2 cellular contexts compared by ENCODE assay signal in the genomic region with DNA sequence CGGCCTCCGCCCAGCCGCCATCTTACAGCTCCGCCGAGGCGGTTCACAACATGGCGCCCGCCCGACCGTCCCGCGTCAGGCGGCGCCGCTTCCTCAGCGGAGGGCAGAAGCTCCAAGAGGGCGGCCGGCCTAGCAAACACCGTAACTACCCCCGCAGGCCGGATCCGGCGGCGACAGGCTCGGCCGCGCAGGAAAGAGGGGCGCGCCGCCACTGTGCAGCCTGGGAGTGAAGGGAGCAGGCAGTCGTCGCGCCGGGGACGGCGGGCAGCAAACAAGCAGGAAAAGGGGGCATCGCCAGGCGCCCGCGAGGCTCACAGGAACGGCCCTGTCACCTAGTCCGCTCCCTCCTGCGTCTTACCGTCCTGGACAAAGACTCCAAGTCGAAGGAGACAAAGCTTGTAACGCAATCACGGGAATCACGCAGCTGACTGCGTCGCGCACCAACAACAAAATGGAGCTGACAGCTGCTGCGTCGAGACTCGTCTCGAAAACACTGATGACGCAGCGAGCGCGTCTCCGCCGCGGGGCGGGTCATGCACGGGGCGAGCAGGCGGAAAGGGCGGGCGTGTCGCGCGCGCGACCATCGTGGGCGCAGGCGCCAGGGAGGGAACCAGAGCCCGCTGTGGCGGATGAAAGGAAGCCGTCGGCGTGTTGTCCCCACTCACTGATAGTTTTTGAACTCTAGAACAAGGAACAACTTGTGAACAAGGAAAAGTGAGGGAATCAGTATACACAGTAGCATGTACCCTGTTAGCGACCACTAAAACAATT.
TF ChIP-seq lines count a peak whose summit lies in the region.

A gene (minus strand): TSS at position 453 of the 771 bp plus-strand sequence. CDS start 2,796 bp downstream, outside the sequence.

TF ChIP-seq in HCT116, 20 proteins besides CTCF, POLR2A, EP300 and RAD21 (continued from another document):
- TF ChIP-seq, protein P1, sequence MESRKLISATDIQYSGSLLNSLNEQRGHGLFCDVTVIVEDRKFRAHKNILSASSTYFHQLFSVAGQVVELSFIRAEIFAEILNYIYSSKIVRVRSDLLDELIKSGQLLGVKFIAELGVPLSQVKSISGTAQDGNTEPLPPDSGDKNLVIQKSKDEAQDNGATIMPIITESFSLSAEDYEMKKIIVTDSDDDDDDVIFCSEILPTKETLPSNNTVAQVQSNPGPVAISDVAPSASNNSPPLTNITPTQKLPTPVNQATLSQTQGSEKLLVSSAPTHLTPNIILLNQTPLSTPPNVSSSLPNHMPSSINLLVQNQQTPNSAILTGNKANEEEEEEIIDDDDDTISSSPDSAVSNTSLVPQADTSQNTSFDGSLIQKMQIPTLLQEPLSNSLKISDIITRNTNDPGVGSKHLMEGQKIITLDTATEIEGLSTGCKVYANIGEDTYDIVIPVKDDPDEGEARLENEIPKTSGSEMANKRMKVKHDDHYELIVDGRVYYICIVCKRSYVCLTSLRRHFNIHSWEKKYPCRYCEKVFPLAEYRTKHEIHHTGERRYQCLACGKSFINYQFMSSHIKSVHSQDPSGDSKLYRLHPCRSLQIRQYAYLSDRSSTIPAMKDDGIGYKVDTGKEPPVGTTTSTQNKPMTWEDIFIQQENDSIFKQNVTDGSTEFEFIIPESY (IDR thresholded peaks at IDR 0.05; ENCODE audit: extremely low read depth, insufficient replicate concordance, low read length), result no peak
- TF ChIP-seq CEBPB (IDR thresholded peaks at IDR 0.05; ENCODE audit: low read depth) (no peak), POLR2AphosphoS5 (IDR thresholded peaks at IDR 0.05; ENCODE audit: low read depth, low read length) (peak; percentile 97), YY1 (IDR thresholded peaks at IDR 0.05; ENCODE audit: extremely low read depth, insufficient replicate concordance, low read depth, low read length) (peak; percentile 99), JUND (IDR thresholded peaks at IDR 0.05) (peak; percentile 61; the same call in 1 of the 2 replicates), CBX3 (IDR thresholded peaks at IDR 0.05; ENCODE audit: low read depth) (peak; percentile 78), SRF (IDR thresholded peaks at IDR 0.05; ENCODE audit: low read depth) (no peak), FOSL1 (IDR thresholded peaks at IDR 0.05; ENCODE audit: low read depth) (no peak), ZNF274 (IDR thresholded peaks at IDR 0.05; ENCODE audit: low read depth, low read length) (no peak), ELF1 (IDR thresholded peaks at IDR 0.05; ENCODE audit: borderline replicate concordance, low read depth) (no peak), EZH2phosphoT487 (IDR thresholded peaks at IDR 0.05; ENCODE audit: borderline replicate concordance) (no peak), SP1 (IDR thresholded peaks at IDR 0.05; ENCODE audit: low read depth) (peak; percentile 65), TCF7L2 (IDR thresholded peaks at IDR 0.05; ENCODE audit: borderline replicate concordance, extremely low read depth, insufficient read depth, insufficient read length) (peak; percentile 87), EGR1 (IDR thresholded peaks at IDR 0.05; ENCODE audit: low read depth) (peak; percentile 80)
- TF ChIP-seq, protein P2, sequence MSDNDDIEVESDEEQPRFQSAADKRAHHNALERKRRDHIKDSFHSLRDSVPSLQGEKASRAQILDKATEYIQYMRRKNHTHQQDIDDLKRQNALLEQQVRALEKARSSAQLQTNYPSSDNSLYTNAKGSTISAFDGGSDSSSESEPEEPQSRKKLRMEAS (IDR thresholded peaks at IDR 0.05), result peak; percentile 87
- TF ChIP-seq, protein P3, sequence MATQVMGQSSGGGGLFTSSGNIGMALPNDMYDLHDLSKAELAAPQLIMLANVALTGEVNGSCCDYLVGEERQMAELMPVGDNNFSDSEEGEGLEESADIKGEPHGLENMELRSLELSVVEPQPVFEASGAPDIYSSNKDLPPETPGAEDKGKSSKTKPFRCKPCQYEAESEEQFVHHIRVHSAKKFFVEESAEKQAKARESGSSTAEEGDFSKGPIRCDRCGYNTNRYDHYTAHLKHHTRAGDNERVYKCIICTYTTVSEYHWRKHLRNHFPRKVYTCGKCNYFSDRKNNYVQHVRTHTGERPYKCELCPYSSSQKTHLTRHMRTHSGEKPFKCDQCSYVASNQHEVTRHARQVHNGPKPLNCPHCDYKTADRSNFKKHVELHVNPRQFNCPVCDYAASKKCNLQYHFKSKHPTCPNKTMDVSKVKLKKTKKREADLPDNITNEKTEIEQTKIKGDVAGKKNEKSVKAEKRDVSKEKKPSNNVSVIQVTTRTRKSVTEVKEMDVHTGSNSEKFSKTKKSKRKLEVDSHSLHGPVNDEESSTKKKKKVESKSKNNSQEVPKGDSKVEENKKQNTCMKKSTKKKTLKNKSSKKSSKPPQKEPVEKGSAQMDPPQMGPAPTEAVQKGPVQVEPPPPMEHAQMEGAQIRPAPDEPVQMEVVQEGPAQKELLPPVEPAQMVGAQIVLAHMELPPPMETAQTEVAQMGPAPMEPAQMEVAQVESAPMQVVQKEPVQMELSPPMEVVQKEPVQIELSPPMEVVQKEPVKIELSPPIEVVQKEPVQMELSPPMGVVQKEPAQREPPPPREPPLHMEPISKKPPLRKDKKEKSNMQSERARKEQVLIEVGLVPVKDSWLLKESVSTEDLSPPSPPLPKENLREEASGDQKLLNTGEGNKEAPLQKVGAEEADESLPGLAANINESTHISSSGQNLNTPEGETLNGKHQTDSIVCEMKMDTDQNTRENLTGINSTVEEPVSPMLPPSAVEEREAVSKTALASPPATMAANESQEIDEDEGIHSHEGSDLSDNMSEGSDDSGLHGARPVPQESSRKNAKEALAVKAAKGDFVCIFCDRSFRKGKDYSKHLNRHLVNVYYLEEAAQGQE (IDR thresholded peaks at IDR 0.05; ENCODE audit: low read depth), result no peak

TF ChIP-seq in neural cell, 6 proteins besides CTCF, POLR2A, EP300 and RAD21 (continued from another document):
- TF ChIP-seq, protein P3 (IDR thresholded peaks at IDR 0.05; ENCODE audit: borderline replicate concordance), result peak; percentile 96
